In genomic region chr15:25706176-25706970, GRCh38 we compare ENCODE assay signal across 15 cellular contexts.
DNase-seq lines count a peak whose midpoint lies in the region; ATAC-seq and TF ChIP-seq lines count a peak whose summit lies in the region.
"Had no signal": no experiment of that assay in that cellular context is flagged by ENCODE, and none has a peak within 500 bp of the region (broad histone marks: within the 10 kb centered on the region; RNA-seq: fewer than 3 reads in every experiment).

No MANE protein-coding gene starts in this region.

- H3K27ac ChIP-seq in spleen: no peak overlapping the region
- no peak overlapping the region for H3K27ac ChIP-seq in brain microvascular endothelial cell
- H3K27ac ChIP-seq: BLaER1, GM23248 had no signal

- in situ Hi-C loops in brain microvascular endothelial cell (cut with HindIII; ENCODE audit: low pct_ligation_motif_present, low sequenced_read_pairs): no loop called here

- no peaks in the 10 kb centered on the region for H3K36me3 ChIP-seq in spleen
- no peaks in the 10 kb centered on the region for H3K36me3 ChIP-seq in brain microvascular endothelial cell (replicated peaks)

- H3K4me1 ChIP-seq in spleen: no peaks in the 10 kb centered on the region
- H3K4me1 ChIP-seq: BLaER1 had no signal

- ATAC-seq in HG03520 (IDR thresholded peaks at IDR 0.05; ENCODE audit: unreplicated experiment): no peak
- ATAC-seq: HCT116 had no signal

- intact Hi-C loops in spleen (cut with DNase I; ENCODE audit: low total_unique reads): no loop called here

- H3K4me3 ChIP-seq in spleen (no peak overlapping the region), brain microvascular endothelial cell (ENCODE audit: low read depth, low read length) (no peak overlapping the region)
- H3K4me3 ChIP-seq: BLaER1, GM23248 had no signal

- DNase-seq in activated effector memory CD4-positive, alpha-beta T cell treated with anti-CD3 and anti-CD28 coated beads, Interleukin-2, amount 50 U/mL, for 16 hours: peak; percentile 43
- no peak for DNase-seq in activated effector memory CD4-positive, alpha-beta T cell treated with Interleukin-2 at 50 U/mL for 16 hours
- DNase-seq in mesenteric fat pad (ENCODE audit: low spot score): peak; percentile 73
- DNase-seq in spleen: peak; percentile 61
- no peak for DNase-seq in brain microvascular endothelial cell
- no peak for DNase-seq in SIG-M5 (lab: John Stamatoyannopoulos, UW)
- DNase-seq: 8988T; AML-193; Calu3; CD4-positive, alpha-beta T cell; DMS 273 treated with DMSO at 0.1 percent for 48 hours; GM23248 had no signal

- TF ChIP-seq CTCF in spleen (IDR thresholded peaks at IDR 0.05 in 8 of 11, conservative IDR thresholded peaks at IDR 0.05 in 3 of 11) (no peak), brain microvascular endothelial cell (IDR thresholded peaks at IDR 0.05; ENCODE audit: low read depth, low read length, missing control alignments) (no peak)

- H3K27me3 ChIP-seq in spleen (replicated peaks in 1 of 7) (peaks cover 0 to 10% (median 0%) of the 10 kb centered on the region in 7 donors), brain microvascular endothelial cell (replicated peaks) (no peaks in the 10 kb centered on the region)
- H3K27me3 ChIP-seq: BLaER1 had no signal

- no peak for TF ChIP-seq POLR2A in spleen (IDR thresholded peaks at IDR 0.05)

- H3K9me3 ChIP-seq in spleen: no peaks in the 10 kb centered on the region
- H3K9me3 ChIP-seq: BLaER1 had no signal

- 81 to 96% (median 89%) methylated on average over 19 to 20 of the region's 20 CpGs for WGBS in spleen, 5 donors

Comparison
In these comparisons a context has a peak if more than half of its experiments do, and no peak if none do; other contexts are left out.
1. DNase-seq: peak in activated effector memory CD4-positive, alpha-beta T cell treated with anti-CD3 and anti-CD28 coated beads, Interleukin-2, amount 50 U/mL, for 16 hours (single experiment), mesenteric fat pad (single experiment) and spleen (single experiment); none in activated effector memory CD4-positive, alpha-beta T cell treated with Interleukin-2 at 50 U/mL for 16 hours (single experiment), brain microvascular endothelial cell (single experiment) and SIG-M5 (single experiment).